Comparison of ENCODE assay signal across 8 cellular contexts in the genomic region with DNA sequence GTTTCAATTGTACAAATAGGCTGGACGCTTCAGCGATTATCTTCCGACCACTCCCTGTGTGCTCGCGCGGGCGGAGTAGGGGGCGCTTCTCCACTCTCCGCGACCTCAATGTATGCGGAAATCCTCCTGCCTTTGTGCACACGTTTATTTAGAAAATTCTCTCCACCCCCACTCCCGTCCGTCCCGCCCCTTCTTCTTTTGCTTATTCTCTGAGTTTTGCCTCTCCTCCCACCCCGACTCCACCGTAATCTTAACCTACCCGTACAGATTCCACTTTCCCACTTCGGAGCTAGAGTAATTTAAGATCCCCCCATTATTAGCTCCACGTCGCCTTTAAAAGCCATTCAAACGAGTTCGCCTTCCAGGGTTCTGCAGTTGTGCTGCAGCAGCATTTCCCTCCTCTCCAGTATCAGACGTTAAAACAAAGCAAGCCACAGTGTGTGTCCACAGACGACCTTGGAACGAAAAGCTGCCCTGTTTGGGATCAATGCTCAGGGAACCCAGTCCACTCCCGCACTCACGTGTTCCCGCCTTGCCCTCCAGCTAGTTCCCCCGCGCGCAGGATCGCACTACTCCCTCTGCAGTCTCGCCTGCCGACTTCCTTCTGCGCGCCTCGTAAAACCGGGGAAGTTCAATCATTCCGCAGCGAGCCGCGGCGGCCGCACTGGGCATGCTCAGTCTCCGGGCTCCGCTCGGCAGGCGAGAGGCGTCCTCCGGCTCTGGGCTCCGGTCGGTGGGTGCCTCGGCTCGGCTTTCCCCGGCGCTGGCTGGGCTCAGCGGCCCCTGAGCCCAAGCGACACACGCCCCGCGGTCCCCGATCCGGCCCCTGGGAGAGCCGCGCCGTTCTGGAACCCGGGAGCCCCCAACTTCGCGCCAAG. TPM values are rescaled to one million over a fixed set of nuclear protein-coding genes. Genes with fewer than 3 reads are reported as not detected.
DNase-seq lines count a peak whose midpoint lies in the region; TF ChIP-seq lines count a peak whose summit lies in the region.

A gene with protein sequence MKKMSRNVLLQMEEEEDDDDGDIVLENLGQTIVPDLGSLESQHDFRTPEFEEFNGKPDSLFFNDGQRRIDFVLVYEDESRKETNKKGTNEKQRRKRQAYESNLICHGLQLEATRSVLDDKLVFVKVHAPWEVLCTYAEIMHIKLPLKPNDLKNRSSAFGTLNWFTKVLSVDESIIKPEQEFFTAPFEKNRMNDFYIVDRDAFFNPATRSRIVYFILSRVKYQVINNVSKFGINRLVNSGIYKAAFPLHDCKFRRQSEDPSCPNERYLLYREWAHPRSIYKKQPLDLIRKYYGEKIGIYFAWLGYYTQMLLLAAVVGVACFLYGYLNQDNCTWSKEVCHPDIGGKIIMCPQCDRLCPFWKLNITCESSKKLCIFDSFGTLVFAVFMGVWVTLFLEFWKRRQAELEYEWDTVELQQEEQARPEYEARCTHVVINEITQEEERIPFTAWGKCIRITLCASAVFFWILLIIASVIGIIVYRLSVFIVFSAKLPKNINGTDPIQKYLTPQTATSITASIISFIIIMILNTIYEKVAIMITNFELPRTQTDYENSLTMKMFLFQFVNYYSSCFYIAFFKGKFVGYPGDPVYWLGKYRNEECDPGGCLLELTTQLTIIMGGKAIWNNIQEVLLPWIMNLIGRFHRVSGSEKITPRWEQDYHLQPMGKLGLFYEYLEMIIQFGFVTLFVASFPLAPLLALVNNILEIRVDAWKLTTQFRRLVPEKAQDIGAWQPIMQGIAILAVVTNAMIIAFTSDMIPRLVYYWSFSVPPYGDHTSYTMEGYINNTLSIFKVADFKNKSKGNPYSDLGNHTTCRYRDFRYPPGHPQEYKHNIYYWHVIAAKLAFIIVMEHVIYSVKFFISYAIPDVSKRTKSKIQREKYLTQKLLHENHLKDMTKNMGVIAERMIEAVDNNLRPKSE (plus strand): TSS at position 677 of the 878 bp plus-strand sequence. CDS start 227 bp downstream, outside the sequence.

- H3K27ac ChIP-seq in SJCRH30: peak within 1 kb of the TSS; percentile 84

- H3K4me3 ChIP-seq in MG63 (peak within 1 kb of the TSS; percentile 88), SJCRH30 (peak within 1 kb of the TSS; percentile 88), foreskin fibroblast (ENCODE audit: low read depth in 1 of 2, low read length in 2 of 2) (peak within 1 kb of the TSS; percentile 92 to 97), neuron (ENCODE audit: low read length) (peak within 1 kb of the TSS; percentile 51)

- H3K9me3 ChIP-seq in MG63: no peaks in the 10 kb centered on the region
- H3K9me3 ChIP-seq in SJCRH30 (replicated peaks): no peaks in the 10 kb centered on the region
- no peaks in the 10 kb centered on the region for H3K9me3 ChIP-seq in neuron (ENCODE audit: low read length)

- H2AFZ ChIP-seq in neuron (ENCODE audit: low read depth, low read length): peak within 1 kb of the TSS; percentile 92

- TF ChIP-seq CTCF in foreskin fibroblast (IDR thresholded peaks at IDR 0.05; ENCODE audit: low read depth, low read length): peak; percentile 18
- no peak for TF ChIP-seq CTCF in subcutaneous adipose tissue (IDR thresholded peaks at IDR 0.05; ENCODE audit: low read depth)

- H3K27me3 ChIP-seq in MG63: no peaks in the 10 kb centered on the region
- no peaks in the 10 kb centered on the region for H3K27me3 ChIP-seq in SJCRH30
- no peaks in the 10 kb centered on the region for H3K27me3 ChIP-seq in neuron (ENCODE audit: insufficient read depth, low read length)

- no peaks in the 10 kb centered on the region for H3K36me3 ChIP-seq in MG63
- H3K36me3 ChIP-seq in SJCRH30: no peaks in the 10 kb centered on the region
- no peaks in the 10 kb centered on the region for H3K36me3 ChIP-seq in neuron (ENCODE audit: insufficient read depth, low read length)

- H3K4me1 ChIP-seq in SJCRH30 (peaks cover 3% of the 10 kb centered on the region; the same call in 1 of the 2 replicates), neuron (ENCODE audit: insufficient read depth, low read length) (peaks cover 8% of the 10 kb centered on the region)

- peak; percentile 76 for DNase-seq in GM04504 (ENCODE audit: low read depth)
- DNase-seq in HCEC 1CT: peak; percentile 92
- peak; percentile 89 for DNase-seq in MG63
- peak; percentile 96 for DNase-seq in SJCRH30
- peak; percentile 65 for DNase-seq in activated gamma-delta T cell treated with Interleukin-2 at 50 U/mL for 16 hours
- peak; percentile 89 to 97 for DNase-seq in foreskin fibroblast

RNA-seq across cellular contexts. Expression of the gene that starts here (rescaled TPM):
- total RNA-seq in MG63 (2014; rRNA removed; shearing (Covaris generic); ENCODE audit: low replicate concordance): 20.4 and 33.8 TPM in 2 replicates
- total RNA-seq in SJCRH30 (2014; rRNA removed; shearing (Covaris generic)): 55.1 and 60.7 TPM in 2 replicates
- 100 to 1,000 TPM; 139 to 167 (median 155) TPM for total RNA-seq in subcutaneous adipose tissue

Comparison
In these comparisons a context has a peak if more than half of its experiments do, and no peak if none do; other contexts are left out.
1. Peak in every context shown above with its lines: DNase-seq, H3K4me3 ChIP-seq and H3K27ac ChIP-seq.